ENCODE assay signal across 18 cellular contexts in genomic region chr10:12508165-12508564, GRCh38.
DNase-seq lines count a peak whose midpoint lies in the region; ATAC-seq and TF ChIP-seq lines count a peak whose summit lies in the region.
"Had no signal": no experiment of that assay in that cellular context is flagged by ENCODE, and none has a peak within 500 bp of the region (broad histone marks: within the 10 kb centered on the region; RNA-seq: fewer than 3 reads in every experiment).

No MANE protein-coding gene starts in this region.

- ATAC-seq in naive thymus-derived CD4-positive, alpha-beta T cell: no peak
- no peak for ATAC-seq in GM19397 (IDR thresholded peaks at IDR 0.05; ENCODE audit: unreplicated experiment)
- ATAC-seq: Right ventricle myocardium inferior had no signal

- WGBS in testis, 2 donors: 81 to 88% methylated on average over 5 of the region's 5 CpGs

- peaks cover 57% of the 10 kb centered on the region for H3K4me1 Mint-ChIP-seq in activated naive CD4-positive, alpha-beta T cell treated with anti-CD3 and anti-CD28 coated beads, Interleukin-2, amount 50 U/mL, for 24 hours
- H3K4me1 Mint-ChIP-seq in dendritic cell treated with granulocyte-macrophage colony-stimulating factor and Interleukin-4, amounts not matched to agents 40 ng/mL and 50 ng/mL, for 4 days (ENCODE audit: low read depth): peaks cover 78% of the 10 kb centered on the region
- H3K4me1 Mint-ChIP-seq in naive thymus-derived CD4-positive, alpha-beta T cell: peaks cover 43 to 87% (median 64%) of the 10 kb centered on the region in 7 donors

- H3K36me3 ChIP-seq in naive thymus-derived CD4-positive, alpha-beta T cell (ENCODE audit: control insufficient read depth in 2 of 3, insufficient read depth in 3 of 3, low read length in 3 of 3): no peaks in the 10 kb centered on the region
- H3K36me3 ChIP-seq in testis (ENCODE audit: low read depth, missing control alignments): no peaks in the 10 kb centered on the region
- H3K36me3 ChIP-seq: HAP-1 had no signal

- no peak overlapping the region for H3K27ac ChIP-seq in naive thymus-derived CD4-positive, alpha-beta T cell (ENCODE audit: low read depth, low read length)
- H3K27ac ChIP-seq in testis: no peak overlapping the region
- H3K27ac ChIP-seq: GM23248 had no signal

- no peak for TF ChIP-seq CTCF in testis (IDR thresholded peaks at IDR 0.05)

- no peak overlapping the region for H3K4me3 ChIP-seq in naive thymus-derived CD4-positive, alpha-beta T cell (ENCODE audit: low read length)
- H3K4me3 ChIP-seq in testis: no peak overlapping the region
- H3K4me3 ChIP-seq: GM23248, HAP-1 had no signal

- H3K27me3 Mint-ChIP-seq in activated naive CD4-positive, alpha-beta T cell treated with anti-CD3 and anti-CD28 coated beads, Interleukin-2, amount 50 U/mL, for 24 hours: no peaks in the 10 kb centered on the region
- peaks cover 18% of the 10 kb centered on the region for H3K27me3 Mint-ChIP-seq in dendritic cell treated with granulocyte-macrophage colony-stimulating factor and Interleukin-4, amounts not matched to agents 40 ng/mL and 50 ng/mL, for 4 days
- no peaks in the 10 kb centered on the region for H3K27me3 Mint-ChIP-seq in naive thymus-derived CD4-positive, alpha-beta T cell
- H3K27me3 Mint-ChIP-seq: B cell had no signal

- no peak for TF ChIP-seq POLR2A in testis (IDR thresholded peaks at IDR 0.05)

- intact Hi-C loops in dendritic cell treated with granulocyte-macrophage colony-stimulating factor and Interleukin-4, amounts not matched to agents 40 ng/mL and 50 ng/mL, for 4 days (cut with micrococcal nuclease): no loop called here
- intact Hi-C loops in naive thymus-derived CD4-positive, alpha-beta T cell (cut with micrococcal nuclease): loop anchor here in 1 of 2 donors (5.0 kb wide), 1 partner anchor 149 kb away; no protein-coding TSS in a partner anchor
- intact Hi-C loops in testis (cut with DNase I; ENCODE audit: low total_unique reads): no loop called here

- no peak for DNase-seq in activated naive CD4-positive, alpha-beta T cell treated with Interleukin-2 at 50 U/mL for 16 hours
- DNase-seq in naive thymus-derived CD4-positive, alpha-beta T cell: no peak
- DNase-seq in testis: peak; percentile 7
- DNase-seq in activated T-cell treated with anti-CD3 and anti-CD28 coated beads for 4 hours: no peak
- DNase-seq: DMS79 treated with DMSO at 0.1 percent for 48 hours, GM23248, MM.1S, NCI-H1105, NCI-H2081, NCI-H2171 treated with DMSO at 0.1 percent for 48 hours, NCI-H446, NCI-H526 treated with DMSO at 0.1 percent for 48 hours had no signal

- no peaks in the 10 kb centered on the region for H3K9me3 Mint-ChIP-seq in activated naive CD4-positive, alpha-beta T cell treated with anti-CD3 and anti-CD28 coated beads, Interleukin-2, amount 50 U/mL, for 24 hours
- no peaks in the 10 kb centered on the region for H3K9me3 Mint-ChIP-seq in dendritic cell treated with granulocyte-macrophage colony-stimulating factor and Interleukin-4, amounts not matched to agents 40 ng/mL and 50 ng/mL, for 4 days
- H3K9me3 Mint-ChIP-seq in naive thymus-derived CD4-positive, alpha-beta T cell: no peaks in the 10 kb centered on the region

- H3K4me1 ChIP-seq in naive thymus-derived CD4-positive, alpha-beta T cell (ENCODE audit: control insufficient read depth in 2 of 2, insufficient read depth in 2 of 2, low read length in 2 of 2): peaks cover 0 to 34% of the 10 kb centered on the region in 2 donors
- no peaks in the 10 kb centered on the region for H3K4me1 ChIP-seq in testis

- H3K4me3 Mint-ChIP-seq in activated naive CD4-positive, alpha-beta T cell treated with anti-CD3 and anti-CD28 coated beads, Interleukin-2, amount 50 U/mL, for 24 hours: no peak overlapping the region
- no peak overlapping the region for H3K4me3 Mint-ChIP-seq in dendritic cell treated with granulocyte-macrophage colony-stimulating factor and Interleukin-4, amounts not matched to agents 40 ng/mL and 50 ng/mL, for 4 days
- H3K4me3 Mint-ChIP-seq in naive thymus-derived CD4-positive, alpha-beta T cell: peak overlapping the region in 4 of 10 donors; percentile 15 to 71 (median 42)
- H3K4me3 Mint-ChIP-seq: B cell had no signal

- CTCF ChIA-PET in naive thymus-derived CD4-positive, alpha-beta T cell (lab: Charles Lee): no interaction called here

- H3K9me3 ChIP-seq in naive thymus-derived CD4-positive, alpha-beta T cell (ENCODE audit: control insufficient read depth in 2 of 3, low read length in 3 of 3): no peaks in the 10 kb centered on the region
- H3K9me3 ChIP-seq in testis: no peaks in the 10 kb centered on the region
- H3K9me3 ChIP-seq: HAP-1 had no signal

- POLR2A ChIA-PET in naive thymus-derived CD4-positive, alpha-beta T cell (lab: Charles Lee): no interaction called here

- no peaks in the 10 kb centered on the region for H3K27me3 ChIP-seq in naive thymus-derived CD4-positive, alpha-beta T cell (ENCODE audit: control insufficient read depth in 2 of 2, insufficient read depth in 2 of 2, low read length in 2 of 2)
- no peaks in the 10 kb centered on the region for H3K27me3 ChIP-seq in testis

- no peaks in the 10 kb centered on the region for H3K36me3 Mint-ChIP-seq in activated naive CD4-positive, alpha-beta T cell treated with anti-CD3 and anti-CD28 coated beads, Interleukin-2, amount 50 U/mL, for 24 hours
- peaks cover 18% of the 10 kb centered on the region for H3K36me3 Mint-ChIP-seq in dendritic cell treated with granulocyte-macrophage colony-stimulating factor and Interleukin-4, amounts not matched to agents 40 ng/mL and 50 ng/mL, for 4 days (ENCODE audit: low read depth)
- peaks cover 0 to 14% (median 0%) of the 10 kb centered on the region in 5 donors for H3K36me3 Mint-ChIP-seq in naive thymus-derived CD4-positive, alpha-beta T cell

- H3K27ac Mint-ChIP-seq in activated naive CD4-positive, alpha-beta T cell treated with anti-CD3 and anti-CD28 coated beads, Interleukin-2, amount 50 U/mL, for 24 hours: peak overlapping the region; percentile 49
- peak overlapping the region; percentile 82 for H3K27ac Mint-ChIP-seq in dendritic cell treated with granulocyte-macrophage colony-stimulating factor and Interleukin-4, amounts not matched to agents 40 ng/mL and 50 ng/mL, for 4 days
- peak overlapping the region in 6 of 9 donors; percentile 5 to 70 (median 28) for H3K27ac Mint-ChIP-seq in naive thymus-derived CD4-positive, alpha-beta T cell

Comparison
In these comparisons a context has a peak if more than half of its experiments do, and no peak if none do; other contexts are left out.
1. H3K27ac Mint-ChIP-seq: peak in every context shown above with its lines; median percentile 82 in dendritic cell treated with granulocyte-macrophage colony-stimulating factor and Interleukin-4, amounts not matched to agents 40 ng/mL and 50 ng/mL, for 4 days; 49 in activated naive CD4-positive, alpha-beta T cell treated with anti-CD3 and anti-CD28 coated beads, Interleukin-2, amount 50 U/mL, for 24 hours; 28 in naive thymus-derived CD4-positive, alpha-beta T cell.